26 cellular contexts compared by ENCODE assay signal in the genomic region with DNA sequence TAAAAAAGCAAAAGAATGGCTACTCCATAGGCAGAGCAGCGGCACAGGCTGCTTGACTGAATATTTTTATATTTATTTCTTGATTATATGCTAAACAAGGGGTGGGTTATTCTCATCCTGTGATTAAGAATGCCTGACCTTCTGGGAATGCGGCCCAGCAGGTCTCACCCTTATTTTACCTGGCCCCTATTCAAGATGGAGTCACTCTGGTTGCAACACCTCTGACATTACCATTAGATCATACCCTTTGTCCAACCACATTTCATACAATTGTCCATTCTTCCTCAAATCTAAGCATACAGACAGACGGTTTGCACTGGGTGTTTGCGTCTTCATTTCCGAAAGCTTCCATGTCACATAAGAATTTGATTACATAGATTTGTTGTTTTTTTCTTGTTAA.
"Had no signal": no experiment of that assay in that cellular context is flagged by ENCODE, and none has a peak within 500 bp of the region (broad histone marks: within the 10 kb centered on the region; RNA-seq: fewer than 3 reads in every experiment).

No MANE protein-coding gene starts in this region.

- H3K27me3 ChIP-seq: heart right ventricle, left lung, neural progenitor cell, right atrium auricular region had no signal

- H2AFZ ChIP-seq: neural progenitor cell had no signal

- ATAC-seq: activated CD4-positive, CD25-positive, alpha-beta regulatory T cell treated with anti-CD3 and anti-CD28 coated beads, Interleukin-2, amount 50 U/mL, for 24 hours; heart right ventricle; left lung; lower lobe of right lung; natural killer cell; stimulated activated naive B cell treated with anti-CD40 and anti-IgM and Interleukin-4, amounts not matched to agents 10 μg/mL and 1 μg/mL and 100 μg/mL, for 72 hours; T-helper 17 cell had no signal

- H3K4me2 ChIP-seq: neural progenitor cell had no signal

- H3K36me3 ChIP-seq: heart right ventricle, left lung, lower lobe of right lung, neural progenitor cell, right atrium auricular region, stomach, tibial artery, WERI-Rb-1 had no signal

- H3K4me3 ChIP-seq: heart right ventricle, left lung, lower lobe of right lung, neural progenitor cell, right atrium auricular region, stomach, tibial artery had no signal

- DNase-seq: activated CD4-positive, alpha-beta T cell treated with anti-CD3 and anti-CD28 coated beads for 48 hours; activated CD4-positive, alpha-beta T cell treated with anti-CD3 and anti-CD28 coated beads, Interleukin-2, amount 50 U/mL, for 48 hours; activated CD8-positive, alpha-beta memory T cell treated with anti-CD3 and anti-CD28 coated beads for 24 hours; activated gamma-delta T cell; activated naive CD4-positive, alpha-beta T cell treated with anti-CD3 and anti-CD28 coated beads, Interleukin-2, amount 50 U/mL, for 16 hours; amniotic stem cell; central memory CD4-positive, alpha-beta T cell; effector CD4-positive, alpha-beta T cell; erythroblast; foreskin melanocyte; heart right ventricle; left lung; lower lobe of right lung; natural killer cell; occipital lobe; stimulated activated CD4-positive, alpha-beta T cell treated with anti-CD3 and anti-CD28 coated beads, Interleukin-15, amount 100 ng/mL, for 24 hours; stimulated activated CD4-positive, alpha-beta T cell treated with anti-CD3 and anti-CD28 coated beads, Interleukin-2, amount 100 ng/mL, for 24 hours; stimulated activated naive B cell treated with anti-CD40 and anti-IgM and Interleukin-4, amounts not matched to agents 10 μg/mL and 1 μg/mL and 100 μg/mL, for 72 hours; stomach; T-helper 17 cell; T1000; tibial artery; WERI-Rb-1 had no signal

- H3K4me1 ChIP-seq: heart right ventricle, left lung, lower lobe of right lung, neural progenitor cell, right atrium auricular region, stomach, tibial artery had no signal

- H3K27ac ChIP-seq: heart right ventricle, left lung, lower lobe of right lung, neural progenitor cell, right atrium auricular region, stomach, tibial artery, WERI-Rb-1 had no signal

- H3K9me3 ChIP-seq: left lung, lower lobe of right lung, right atrium auricular region, tibial artery had no signal
